Comparison of ENCODE assay signal across 28 cellular contexts in genomic region chrX:52280812-52281211, GRCh38.
DNase-seq lines count a peak whose midpoint lies in the region; ATAC-seq and TF ChIP-seq lines count a peak whose summit lies in the region.
"Had no signal": no experiment of that assay in that cellular context is flagged by ENCODE, and none has a peak within 500 bp of the region (broad histone marks: within the 10 kb centered on the region; RNA-seq: fewer than 3 reads in every experiment).

No MANE protein-coding gene starts in this region.

- no peaks in the 10 kb centered on the region for H3K4me1 ChIP-seq in CD8-positive, alpha-beta memory T cell (ENCODE audit: insufficient read depth, low read length)
- H3K4me1 ChIP-seq: parathyroid adenoma, stomach, tibial nerve had no signal

- no peaks in the 10 kb centered on the region for H3K27me3 Mint-ChIP-seq in activated B cell treated with CpG ODN at 0.5 μM for 24 hours
- H3K27me3 Mint-ChIP-seq in stimulated activated naive B cell treated with anti-CD40 and anti-IgM and Interleukin-4, amounts not matched to agents 10 μg/mL and 1 μg/mL and 100 μg/mL, for 72 hours: peaks cover 0 to 12% of the 10 kb centered on the region in 2 donors
- peaks cover 6 to 10% of the 10 kb centered on the region in 2 donors for H3K27me3 Mint-ChIP-seq in CD8-positive, alpha-beta memory T cell
- H3K27me3 Mint-ChIP-seq: activated CD4-positive, alpha-beta memory T cell treated with anti-CD3 and anti-CD28 coated beads, Interleukin-2, amount 10 ng/mL, durations not matched to agents 7 days and 5 days had no signal

- intact Hi-C loops in activated B cell treated with CpG ODN at 0.5 μM for 24 hours (cut with micrococcal nuclease): no loop called here

- peaks cover 3% of the 10 kb centered on the region for H3K9me3 Mint-ChIP-seq in activated B cell treated with CpG ODN at 0.5 μM for 24 hours
- peaks cover 0 to 4% of the 10 kb centered on the region in 2 donors for H3K9me3 Mint-ChIP-seq in stimulated activated naive B cell treated with anti-CD40 and anti-IgM and Interleukin-4, amounts not matched to agents 10 μg/mL and 1 μg/mL and 100 μg/mL, for 72 hours
- H3K9me3 Mint-ChIP-seq in CD8-positive, alpha-beta memory T cell: peaks cover 0 to 4% (median 0%) of the 10 kb centered on the region in 5 donors
- H3K9me3 Mint-ChIP-seq: activated CD4-positive, alpha-beta memory T cell treated with anti-CD3 and anti-CD28 coated beads, Interleukin-2, amount 10 ng/mL, durations not matched to agents 7 days and 5 days; central memory CD8-positive, alpha-beta T cell; natural killer cell treated with Interleukin-12 subunit alpha and Interleukin-12 subunit beta and Interleukin-15 and Interleukin-18, amount 100 ng/mL, for 72 hours had no signal

- DNase-seq in NCI-H748 (lab: John Stamatoyannopoulos, UW; ENCODE audit: unreplicated experiment): peak; percentile 12
- no peak for DNase-seq in NCI-H748 treated with DMSO at 0.1 percent for 48 hours (lab: John Stamatoyannopoulos, UW)
- DNase-seq in NOMO-1 treated with DMSO at 0.1 percent for 48 hours (lab: John Stamatoyannopoulos, UW; ENCODE audit: unreplicated experiment): peak; percentile 54
- DNase-seq in activated B cell treated with CpG ODN at 0.5 μM for 24 hours: no peak
- no peak for DNase-seq in stimulated activated naive B cell treated with anti-CD40 and anti-IgM and Interleukin-4, amounts not matched to agents 10 μg/mL and 1 μg/mL and 100 μg/mL, for 72 hours
- no peak for DNase-seq in NCI-H2171 (lab: John Stamatoyannopoulos, UW)
- DNase-seq in SW480 (ENCODE audit: low spot score): no peak
- no peak for DNase-seq in CD8-positive, alpha-beta memory T cell
- DNase-seq: 8988T; activated CD4-positive, alpha-beta memory T cell treated with anti-CD3 and anti-CD28 coated beads, Interleukin-2, amount 10 ng/mL, durations not matched to agents 7 days and 5 days; GDM1; NCI-H2107; NCI-H510A; NK-92 treated with Interleukin-12 subunit alpha and Interleukin-12 subunit beta, amount 100 ng/mL, for 24 hours; right cardiac atrium; RPMI8226; stimulated activated CD4-positive, alpha-beta T cell treated with anti-CD3 and anti-CD28 coated beads, Interleukin-12 subunit alpha, Interleukin-12 subunit beta, amount 100 ng/mL, for 4 hours; stimulated activated CD4-positive, alpha-beta T cell treated with anti-CD3 and anti-CD28 coated beads, Interleukin-4, amount 100 ng/mL, for 4 hours; stomach; T-helper 9 cell had no signal

- no peaks in the 10 kb centered on the region for H3K27me3 ChIP-seq in CD8-positive, alpha-beta memory T cell (ENCODE audit: insufficient read depth, low read length, poor library complexity, severe bottlenecking)

- no peak overlapping the region for H3K4me3 Mint-ChIP-seq in activated B cell treated with CpG ODN at 0.5 μM for 24 hours
- no peak overlapping the region for H3K4me3 Mint-ChIP-seq in stimulated activated naive B cell treated with anti-CD40 and anti-IgM and Interleukin-4, amounts not matched to agents 10 μg/mL and 1 μg/mL and 100 μg/mL, for 72 hours
- no peak overlapping the region for H3K4me3 Mint-ChIP-seq in CD8-positive, alpha-beta memory T cell
- H3K4me3 Mint-ChIP-seq: activated CD4-positive, alpha-beta memory T cell treated with anti-CD3 and anti-CD28 coated beads, Interleukin-2, amount 10 ng/mL, durations not matched to agents 7 days and 5 days; activated naive CD8-positive, alpha-beta T cell; central memory CD8-positive, alpha-beta T cell; GM23338; natural killer cell treated with Interleukin-12 subunit alpha and Interleukin-12 subunit beta and Interleukin-15 and Interleukin-18, amount 100 ng/mL, for 72 hours had no signal

- H3K27ac Mint-ChIP-seq in activated B cell treated with CpG ODN at 0.5 μM for 24 hours: peak overlapping the region; percentile 77
- H3K27ac Mint-ChIP-seq in stimulated activated naive B cell treated with anti-CD40 and anti-IgM and Interleukin-4, amounts not matched to agents 10 μg/mL and 1 μg/mL and 100 μg/mL, for 72 hours: peak overlapping the region; percentile 11
- no peak overlapping the region for H3K27ac Mint-ChIP-seq in CD8-positive, alpha-beta memory T cell
- H3K27ac Mint-ChIP-seq: activated CD4-positive, alpha-beta memory T cell treated with anti-CD3 and anti-CD28 coated beads, Interleukin-2, amount 10 ng/mL, durations not matched to agents 7 days and 5 days; activated naive CD8-positive, alpha-beta T cell; GM23338; natural killer cell treated with Interleukin-12 subunit alpha and Interleukin-12 subunit beta and Interleukin-15 and Interleukin-18, amount 100 ng/mL, for 72 hours had no signal

- no peaks in the 10 kb centered on the region for H3K36me3 Mint-ChIP-seq in activated B cell treated with CpG ODN at 0.5 μM for 24 hours (ENCODE audit: low read depth)
- peaks cover 0 to 3% of the 10 kb centered on the region in 2 donors for H3K36me3 Mint-ChIP-seq in stimulated activated naive B cell treated with anti-CD40 and anti-IgM and Interleukin-4, amounts not matched to agents 10 μg/mL and 1 μg/mL and 100 μg/mL, for 72 hours
- no peaks in the 10 kb centered on the region for H3K36me3 Mint-ChIP-seq in CD8-positive, alpha-beta memory T cell
- H3K36me3 Mint-ChIP-seq: activated naive CD8-positive, alpha-beta T cell; natural killer cell treated with Interleukin-12 subunit alpha and Interleukin-12 subunit beta and Interleukin-15 and Interleukin-18, amount 100 ng/mL, for 72 hours had no signal

- no peak overlapping the region for H3K4me3 ChIP-seq in CD8-positive, alpha-beta memory T cell (ENCODE audit: low read length)
- H3K4me3 ChIP-seq: GM23338, stomach, tibial nerve had no signal

- CTCF ChIA-PET in activated B cell treated with CpG ODN at 0.5 μM for 24 hours (lab: Charles Lee): no interaction called here
- CTCF ChIA-PET in CD8-positive, alpha-beta memory T cell (lab: Charles Lee): no interaction called here

- no peak overlapping the region for H3K27ac ChIP-seq in CD8-positive, alpha-beta memory T cell (ENCODE audit: low read depth, low read length)
- H3K27ac ChIP-seq: parathyroid adenoma, stomach, tibial nerve had no signal

- no peak for TF ChIP-seq CTCF in activated B cell treated with CpG ODN at 0.5 μM for 24 hours (IDR thresholded peaks at IDR 0.05)

- H3K36me3 ChIP-seq in CD8-positive, alpha-beta memory T cell (ENCODE audit: insufficient read depth, low read length): no peaks in the 10 kb centered on the region
- H3K36me3 ChIP-seq: stomach, tibial nerve had no signal

- H3K4me1 Mint-ChIP-seq in activated B cell treated with CpG ODN at 0.5 μM for 24 hours: peaks cover 10% of the 10 kb centered on the region
- H3K4me1 Mint-ChIP-seq in stimulated activated naive B cell treated with anti-CD40 and anti-IgM and Interleukin-4, amounts not matched to agents 10 μg/mL and 1 μg/mL and 100 μg/mL, for 72 hours: peaks cover 5 to 8% of the 10 kb centered on the region in 2 donors
- no peaks in the 10 kb centered on the region for H3K4me1 Mint-ChIP-seq in CD8-positive, alpha-beta memory T cell
- H3K4me1 Mint-ChIP-seq: activated CD4-positive, alpha-beta memory T cell treated with anti-CD3 and anti-CD28 coated beads, Interleukin-2, amount 10 ng/mL, durations not matched to agents 7 days and 5 days; central memory CD8-positive, alpha-beta T cell had no signal

- peak; percentile 25 for ATAC-seq in activated B cell treated with CpG ODN at 0.5 μM for 24 hours (ENCODE audit: low read depth)
- ATAC-seq in stimulated activated naive B cell treated with anti-CD40 and anti-IgM and Interleukin-4, amounts not matched to agents 10 μg/mL and 1 μg/mL and 100 μg/mL, for 72 hours (replicated peaks): peak; percentile 88 to 95
- ATAC-seq: activated CD4-positive, CD25-positive, alpha-beta regulatory T cell treated with anti-CD3 and anti-CD28 coated beads, Interleukin-2, amount 50 U/mL, for 24 hours; GM23338; natural killer cell treated with Interleukin-12 subunit alpha and Interleukin-12 subunit beta and Interleukin-15 and Interleukin-18, amount 100 ng/mL, for 72 hours; right cardiac atrium; SK-N-SH treated with all-trans-retinoic acid at 6 μM for 48 hours had no signal

- POLR2A ChIA-PET in activated B cell treated with CpG ODN at 0.5 μM for 24 hours (lab: Charles Lee): no interaction called here
- POLR2A ChIA-PET in CD8-positive, alpha-beta memory T cell (lab: Charles Lee): no interaction called here

- H3K9me3 ChIP-seq in CD8-positive, alpha-beta memory T cell (ENCODE audit: low read length): no peaks in the 10 kb centered on the region
- H3K9me3 ChIP-seq: tibial nerve had no signal

Comparison
In these comparisons a context has a peak if more than half of its experiments do, and no peak if none do; other contexts are left out.
1. DNase-seq: peak in NCI-H748 (single experiment) and NOMO-1 treated with DMSO at 0.1 percent for 48 hours (single experiment); none in NCI-H748 treated with DMSO at 0.1 percent for 48 hours (single experiment), activated B cell treated with CpG ODN at 0.5 μM for 24 hours (single experiment), stimulated activated naive B cell treated with anti-CD40 and anti-IgM and Interleukin-4, amounts not matched to agents 10 μg/mL and 1 μg/mL and 100 μg/mL, for 72 hours (single experiment), NCI-H2171 (single experiment), SW480 (single experiment) and CD8-positive, alpha-beta memory T cell (0 of 5).
2. H3K27ac Mint-ChIP-seq: peak in activated B cell treated with CpG ODN at 0.5 μM for 24 hours (single experiment) and stimulated activated naive B cell treated with anti-CD40 and anti-IgM and Interleukin-4, amounts not matched to agents 10 μg/mL and 1 μg/mL and 100 μg/mL, for 72 hours (single experiment); none in CD8-positive, alpha-beta memory T cell (0 of 8).